In genomic region chr4:168167714-168168284, GRCh38 we compare ENCODE assay signal across 16 cellular contexts.
DNase-seq lines count a peak whose midpoint lies in the region; ATAC-seq and TF ChIP-seq lines count a peak whose summit lies in the region.
"Had no signal": no experiment of that assay in that cellular context is flagged by ENCODE, and none has a peak within 500 bp of the region (broad histone marks: within the 10 kb centered on the region; RNA-seq: fewer than 3 reads in every experiment).

No MANE protein-coding gene starts in this region.

- H3K36me3 Mint-ChIP-seq in activated naive CD4-positive, alpha-beta T cell treated with anti-CD3 and anti-CD28 coated beads, Interleukin-2, amount 50 U/mL, for 72 hours, result no peaks in the 10 kb centered on the region
- no peaks in the 10 kb centered on the region for H3K36me3 Mint-ChIP-seq in activated naive CD4-positive, alpha-beta T cell treated with anti-CD3 and anti-CD28 coated beads, Interleukin-2, amount 10 ng/mL, durations not matched to agents 7 days and 5 days
- H3K36me3 Mint-ChIP-seq: CD8-positive, alpha-beta T cell; natural killer cell treated with Interleukin-12 subunit alpha and Interleukin-12 subunit beta and Interleukin-15 and Interleukin-18, amount 100 ng/mL, for 72 hours had no signal

- H3K79me2 ChIP-seq in PC-3 (ENCODE audit: low read length), result no peaks in the 10 kb centered on the region

- H3K4me1 Mint-ChIP-seq in activated naive CD4-positive, alpha-beta T cell treated with anti-CD3 and anti-CD28 coated beads, Interleukin-2, amount 10 ng/mL, durations not matched to agents 7 days and 5 days, result no peaks in the 10 kb centered on the region

- no TSS peak for BruUV-seq in PC-3 (replicated peaks; lab: Mats Ljungman, UMichigan)

- H3K9me3 ChIP-seq in PC-3 (ENCODE audit: low read length) (no peaks in the 10 kb centered on the region), WERI-Rb-1 (ENCODE audit: severe bottlenecking) (no peaks in the 10 kb centered on the region)
- H3K9me3 ChIP-seq: suprapubic skin had no signal

- no peak overlapping the region for H3K9ac ChIP-seq in PC-3 (ENCODE audit: low read length)
- H3K9ac ChIP-seq: KMS-11 had no signal

- DNase-seq in activated naive CD4-positive, alpha-beta T cell treated with anti-CD3 and anti-CD28 coated beads, Interleukin-2, amount 50 U/mL, for 72 hours (ENCODE audit: low spot score in 2 of 2), result no peak
- DNase-seq in activated naive CD4-positive, alpha-beta T cell treated with anti-CD3 and anti-CD28 coated beads, Interleukin-2, amount 10 ng/mL, durations not matched to agents 7 days and 5 days, result no peak
- DNase-seq in PC-3 (peak; percentile 30), fibroblast of villous mesenchyme (ENCODE audit: low read depth) (peak; percentile 28), HuH-7 (ENCODE audit: low spot score) (no peak), GM13976 (ENCODE audit: low spot score) (no peak), WERI-Rb-1 (no peak), HPDE6-E6E7 (ENCODE audit: extremely low spot score) (no peak)
- DNase-seq: CD8-positive, alpha-beta T cell; dorsolateral prefrontal cortex; NCI-H1105 treated with DMSO at 0.1 percent for 48 hours; T1000 had no signal

- H2AFZ ChIP-seq in PC-3 (ENCODE audit: low read length), result peak overlapping the region; percentile 37; the same call in 1 of the 2 replicates

- no peaks in the 10 kb centered on the region for H3K9me3 Mint-ChIP-seq in activated naive CD4-positive, alpha-beta T cell treated with anti-CD3 and anti-CD28 coated beads, Interleukin-2, amount 50 U/mL, for 72 hours
- H3K9me3 Mint-ChIP-seq in activated naive CD4-positive, alpha-beta T cell treated with anti-CD3 and anti-CD28 coated beads, Interleukin-2, amount 10 ng/mL, durations not matched to agents 7 days and 5 days, result no peaks in the 10 kb centered on the region
- H3K9me3 Mint-ChIP-seq: CD8-positive, alpha-beta T cell; natural killer cell treated with Interleukin-12 subunit alpha and Interleukin-12 subunit beta and Interleukin-15 and Interleukin-18, amount 100 ng/mL, for 72 hours had no signal

- intact Hi-C loops in PC-3 (cut with micrococcal nuclease), result no loop called here

- H3K27ac Mint-ChIP-seq in activated naive CD4-positive, alpha-beta T cell treated with anti-CD3 and anti-CD28 coated beads, Interleukin-2, amount 50 U/mL, for 72 hours, result peak overlapping the region in 1 of 2 donors; percentile 25
- no peak overlapping the region for H3K27ac Mint-ChIP-seq in activated naive CD4-positive, alpha-beta T cell treated with anti-CD3 and anti-CD28 coated beads, Interleukin-2, amount 10 ng/mL, durations not matched to agents 7 days and 5 days
- H3K27ac Mint-ChIP-seq: activated T-helper 1 cell treated with anti-CD3 and anti-CD28 coated beads, Interleukin-12 subunit alpha, Interleukin-12 subunit beta, Interleukin-2, Interleukin-4 antibody, amounts not matched to agents 30 ng/mL and 10 ng/mL and 1 ng/mL, durations not matched to agents 14 hours and 24 hours and 36 hours; CD8-positive, alpha-beta T cell; natural killer cell treated with Interleukin-12 subunit alpha and Interleukin-12 subunit beta and Interleukin-15 and Interleukin-18, amount 100 ng/mL, for 72 hours had no signal

- ATAC-seq in activated naive CD4-positive, alpha-beta T cell treated with anti-CD3 and anti-CD28 coated beads, Interleukin-2, amount 50 U/mL, for 72 hours, result peak; percentile 13 to 96
- ATAC-seq in PC-3, result peak; percentile 65
- ATAC-seq: CD8-positive, alpha-beta T cell had no signal

- POLR2A ChIA-PET in PC-3 (lab: Charles Lee; ENCODE audit: unreplicated experiment), result interaction anchor here (0.5 kb wide), 1 partner anchor 15 kb away, joined by 4 read pairs; no protein-coding TSS in a partner anchor

- no peak overlapping the region for H3K4me3 Mint-ChIP-seq in activated naive CD4-positive, alpha-beta T cell treated with anti-CD3 and anti-CD28 coated beads, Interleukin-2, amount 10 ng/mL, durations not matched to agents 7 days and 5 days
- H3K4me3 Mint-ChIP-seq: activated T-helper 1 cell treated with anti-CD3 and anti-CD28 coated beads, Interleukin-12 subunit alpha, Interleukin-12 subunit beta, Interleukin-2, Interleukin-4 antibody, amounts not matched to agents 30 ng/mL and 10 ng/mL and 1 ng/mL, durations not matched to agents 14 hours and 24 hours and 36 hours; CD8-positive, alpha-beta T cell; natural killer cell treated with Interleukin-12 subunit alpha and Interleukin-12 subunit beta and Interleukin-15 and Interleukin-18, amount 100 ng/mL, for 72 hours had no signal

- no peaks in the 10 kb centered on the region for H3K36me3 ChIP-seq in PC-3 (ENCODE audit: low read depth, low read length)
- H3K36me3 ChIP-seq in WERI-Rb-1, result no peaks in the 10 kb centered on the region
- H3K36me3 ChIP-seq: suprapubic skin had no signal

- H4K20me1 ChIP-seq in PC-3 (ENCODE audit: low read length), result no peaks in the 10 kb centered on the region

- CTCF ChIA-PET in activated naive CD4-positive, alpha-beta T cell treated with anti-CD3 and anti-CD28 coated beads, Interleukin-2, amount 10 ng/mL, durations not matched to agents 7 days and 5 days (lab: Charles Lee), result no interaction called here
- CTCF ChIA-PET in PC-3 (lab: Charles Lee), result no interaction called here

- TF ChIP-seq CTCF in PC-3 (conservative IDR thresholded peaks at IDR 0.05; ENCODE audit: low read depth, low read length), result no peak
- no peak for TF ChIP-seq CTCF in fibroblast of villous mesenchyme (IDR thresholded peaks at IDR 0.05; ENCODE audit: insufficient read depth, low read depth, low read length)
- TF ChIP-seq CTCF in GM13976 (IDR thresholded peaks at IDR 0.05; ENCODE audit: borderline replicate concordance, control extremely low read depth, extremely low read depth, insufficient read depth, missing control alignments), result no peak
- TF ChIP-seq CTCF in WERI-Rb-1 (IDR thresholded peaks at IDR 0.05; ENCODE audit: low read depth, low read length), result no peak

- H3F3A ChIP-seq in PC-3 (ENCODE audit: low read length, unreplicated experiment), result no peaks in the 10 kb centered on the region

- no peaks in the 10 kb centered on the region for H3K27me3 ChIP-seq in PC-3 (ENCODE audit: low read length)
- no peaks in the 10 kb centered on the region for H3K27me3 ChIP-seq in WERI-Rb-1 (ENCODE audit: insufficient read depth, low read depth, severe bottlenecking)
- H3K27me3 ChIP-seq: dorsolateral prefrontal cortex, suprapubic skin had no signal

- no peaks in the 10 kb centered on the region for H3K27me3 Mint-ChIP-seq in activated naive CD4-positive, alpha-beta T cell treated with anti-CD3 and anti-CD28 coated beads, Interleukin-2, amount 10 ng/mL, durations not matched to agents 7 days and 5 days
- H3K27me3 Mint-ChIP-seq: natural killer cell treated with Interleukin-12 subunit alpha and Interleukin-12 subunit beta and Interleukin-15 and Interleukin-18, amount 100 ng/mL, for 72 hours had no signal

- H3K27ac ChIP-seq in PC-3 (ENCODE audit: low read length) (no peak overlapping the region), WERI-Rb-1 (no peak overlapping the region)
- H3K27ac ChIP-seq: dorsolateral prefrontal cortex, KMS-11, suprapubic skin had no signal

- in situ Hi-C loops in GM13976 (cut with MboI; ENCODE audit: low sequenced_read_pairs, unreplicated experiment), result no loop called here

- no peaks in the 10 kb centered on the region for H3K9me2 ChIP-seq in PC-3 (replicated peaks; ENCODE audit: low read length)

- peak overlapping the region; percentile 57 for H3K4me2 ChIP-seq in PC-3 (ENCODE audit: low read length)
- H3K4me2 ChIP-seq: KMS-11 had no signal

- peaks cover 20% of the 10 kb centered on the region for H3K4me1 ChIP-seq in PC-3 (ENCODE audit: insufficient read depth, low read length)
- H3K4me1 ChIP-seq: suprapubic skin had no signal

- H3K4me3 ChIP-seq in PC-3 (ENCODE audit: low read length) (peak overlapping the region; percentile 45), fibroblast of villous mesenchyme (ENCODE audit: low read depth, low read length) (no peak overlapping the region), WERI-Rb-1 (ENCODE audit: low read depth, low read length) (no peak overlapping the region)
- H3K4me3 ChIP-seq: dorsolateral prefrontal cortex, suprapubic skin had no signal

Comparison
In these comparisons a context has a peak if more than half of its experiments do, and no peak if none do; other contexts are left out.
1. DNase-seq: peak in PC-3 (single experiment) and fibroblast of villous mesenchyme (single experiment); none in activated naive CD4-positive, alpha-beta T cell treated with anti-CD3 and anti-CD28 coated beads, Interleukin-2, amount 50 U/mL, for 72 hours (0 of 2), activated naive CD4-positive, alpha-beta T cell treated with anti-CD3 and anti-CD28 coated beads, Interleukin-2, amount 10 ng/mL, durations not matched to agents 7 days and 5 days (single experiment), HuH-7 (single experiment), GM13976 (single experiment), WERI-Rb-1 (single experiment) and HPDE6-E6E7 (single experiment).